Comparison of ENCODE assay signal across 8 cellular contexts in the genomic region with DNA sequence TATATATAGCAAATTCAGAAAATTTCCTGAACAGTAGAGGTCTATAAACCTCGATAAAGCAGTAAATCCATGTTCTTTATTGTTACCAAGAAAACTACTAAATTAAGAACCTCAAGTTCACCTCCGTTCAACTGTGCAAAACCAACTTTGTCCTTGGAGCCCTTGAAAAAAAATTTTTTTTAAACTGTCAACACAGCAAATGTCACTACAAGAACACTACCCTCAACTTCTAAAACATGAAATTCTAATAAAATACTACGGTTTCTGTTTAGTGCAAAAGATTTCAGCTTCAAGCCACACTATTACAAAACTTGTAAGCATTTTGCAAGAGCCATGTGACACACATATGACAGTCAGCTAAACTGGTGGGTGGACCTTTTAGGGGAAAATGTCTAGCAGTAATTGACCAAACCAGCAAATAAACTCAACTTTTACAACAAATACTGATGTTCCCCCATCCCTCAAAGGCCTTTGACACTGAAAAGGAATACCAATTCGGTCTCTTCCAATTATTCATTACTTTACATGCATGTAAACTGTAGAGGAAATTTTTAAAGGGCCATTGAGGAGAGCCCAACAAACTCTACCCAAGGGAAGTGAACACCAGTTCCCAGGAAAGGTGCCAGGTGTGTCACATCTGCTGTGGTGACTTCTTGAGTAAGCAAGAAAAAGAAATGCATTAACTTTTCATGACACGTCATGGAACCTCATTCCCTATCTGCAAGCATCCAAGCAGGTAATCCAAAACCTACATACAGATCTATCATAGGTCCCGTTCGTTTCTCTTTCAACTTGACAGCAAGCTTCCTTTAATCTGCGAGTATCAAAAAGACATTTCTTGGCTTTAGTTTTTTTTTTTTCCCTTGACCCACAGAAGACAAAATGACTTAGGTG. TPM values are rescaled to one million over a fixed set of nuclear protein-coding genes. Genes with fewer than 3 reads are reported as not detected.
DNase-seq lines count a peak whose midpoint lies in the region; ATAC-seq lines count a peak whose summit lies in the region.

No MANE protein-coding gene starts in this region.

- peaks cover 31% of the 10 kb centered on the region for H3K4me1 ChIP-seq in HUES48 (ENCODE audit: control insufficient read depth, insufficient read depth, low read length)

- H3K4me3 ChIP-seq in HUES48 (ENCODE audit: low read depth, low read length) (peak overlapping the region; percentile 99), iPS-18c (ENCODE audit: insufficient read depth, low read depth, low read length) (peak overlapping the region; percentile 90)

- peaks cover 13 to 19% of the 10 kb centered on the region in 2 donors for H3K36me3 Mint-ChIP-seq in activated naive CD4-positive, alpha-beta T cell treated with anti-CD3 and anti-CD28 coated beads, Interleukin-2, amount 50 U/mL, for 72 hours
- peaks cover 12% of the 10 kb centered on the region for H3K36me3 Mint-ChIP-seq in stimulated activated memory B cell treated with anti-CD40 and anti-IgM and Interleukin-4, amounts not matched to agents 10 μg/mL and 1 μg/mL and 100 μg/mL, for 72 hours

- ATAC-seq in activated naive CD4-positive, alpha-beta T cell treated with anti-CD3 and anti-CD28 coated beads, Interleukin-2, amount 50 U/mL, for 72 hours, result no peak
- no peak for ATAC-seq in stimulated activated memory B cell treated with anti-CD40 and anti-IgM and Interleukin-4, amounts not matched to agents 10 μg/mL and 1 μg/mL and 100 μg/mL, for 72 hours
- ATAC-seq in HG03571 (IDR thresholded peaks at IDR 0.05; ENCODE audit: unreplicated experiment) (no peak), GM18519 (IDR thresholded peaks at IDR 0.05; ENCODE audit: low FRiP score, unreplicated experiment) (no peak)

- DNase-seq in AML-193 (lab: John Stamatoyannopoulos, UW) (peak; percentile 84 to 90), SK-N-DZ (ENCODE audit: low spot score) (no peak)
- no peak for DNase-seq in activated naive CD4-positive, alpha-beta T cell treated with anti-CD3 and anti-CD28 coated beads, Interleukin-2, amount 50 U/mL, for 72 hours (ENCODE audit: low spot score in 2 of 2)

- H3K36me3 ChIP-seq in HUES48 (ENCODE audit: control insufficient read depth, insufficient read depth, low read length), result no peaks in the 10 kb centered on the region

- H3K4me3 Mint-ChIP-seq in stimulated activated memory B cell treated with anti-CD40 and anti-IgM and Interleukin-4, amounts not matched to agents 10 μg/mL and 1 μg/mL and 100 μg/mL, for 72 hours, result peak overlapping the region; percentile 99

- H3K4me1 Mint-ChIP-seq in stimulated activated memory B cell treated with anti-CD40 and anti-IgM and Interleukin-4, amounts not matched to agents 10 μg/mL and 1 μg/mL and 100 μg/mL, for 72 hours, result peaks cover 46% of the 10 kb centered on the region

- 0 out of 2 replicates have a peak overlapping the region, but pooled peaks have one; percentile 94 for H3K9ac ChIP-seq in HUES48 (ENCODE audit: low read depth, low read length)

- no peaks in the 10 kb centered on the region for H3K9me3 ChIP-seq in HUES48 (ENCODE audit: control insufficient read depth, insufficient read depth, low read length)
- no peaks in the 10 kb centered on the region for H3K9me3 ChIP-seq in iPS-18c (ENCODE audit: control insufficient read depth, insufficient read depth, low read length)

- no peaks in the 10 kb centered on the region for H3K27me3 Mint-ChIP-seq in stimulated activated memory B cell treated with anti-CD40 and anti-IgM and Interleukin-4, amounts not matched to agents 10 μg/mL and 1 μg/mL and 100 μg/mL, for 72 hours

- H3K9me3 Mint-ChIP-seq in activated naive CD4-positive, alpha-beta T cell treated with anti-CD3 and anti-CD28 coated beads, Interleukin-2, amount 50 U/mL, for 72 hours, result no peaks in the 10 kb centered on the region
- H3K9me3 Mint-ChIP-seq in stimulated activated memory B cell treated with anti-CD40 and anti-IgM and Interleukin-4, amounts not matched to agents 10 μg/mL and 1 μg/mL and 100 μg/mL, for 72 hours, result no peaks in the 10 kb centered on the region

- no peak overlapping the region for H3K27ac ChIP-seq in HUES48 (ENCODE audit: low read depth, low read length)

- no peaks in the 10 kb centered on the region for H3K27me3 ChIP-seq in HUES48 (ENCODE audit: control insufficient read depth, insufficient read depth, low read length)

- peak overlapping the region; percentile 98 to 99 for H3K27ac Mint-ChIP-seq in activated naive CD4-positive, alpha-beta T cell treated with anti-CD3 and anti-CD28 coated beads, Interleukin-2, amount 50 U/mL, for 72 hours
- peak overlapping the region; percentile 96 for H3K27ac Mint-ChIP-seq in stimulated activated memory B cell treated with anti-CD40 and anti-IgM and Interleukin-4, amounts not matched to agents 10 μg/mL and 1 μg/mL and 100 μg/mL, for 72 hours

RNA-seq across cellular contexts. Expression of a gene that starts 1.4 kb away (rescaled TPM):
- 10 to 100 TPM; 66.8 to 72.3 TPM for total RNA-seq in activated naive CD4-positive, alpha-beta T cell treated with anti-CD3 and anti-CD28 coated beads, Interleukin-2, amount 50 U/mL, for 72 hours
- polyA plus RNA-seq in SK-N-DZ (2014; cell fraction: cytosol; rRNA removed), result 74.7 and 78.9 TPM in 2 replicates
- polyA plus RNA-seq in SK-N-DZ (2014; cell fraction: nucleus; rRNA removed), result 46.5 and 46.9 TPM in 2 replicates

Comparison
In these comparisons a context has a peak if more than half of its experiments do, and no peak if none do; other contexts are left out.
1. DNase-seq: peak in AML-193 (2 of 2); none in activated naive CD4-positive, alpha-beta T cell treated with anti-CD3 and anti-CD28 coated beads, Interleukin-2, amount 50 U/mL, for 72 hours (0 of 2) and SK-N-DZ (single experiment).